11 cellular contexts compared by ENCODE assay signal in genomic region chr13:74573654-74574053, GRCh38.
DNase-seq lines count a peak whose midpoint lies in the region; TF ChIP-seq lines count a peak whose summit lies in the region.
"Had no signal": no experiment of that assay in that cellular context is flagged by ENCODE, and none has a peak within 500 bp of the region (broad histone marks: within the 10 kb centered on the region; RNA-seq: fewer than 3 reads in every experiment).

No MANE protein-coding gene starts in this region.

- H3K9me3 ChIP-seq in left ventricle myocardium inferior (replicated peaks): no peaks in the 10 kb centered on the region
- no peaks in the 10 kb centered on the region for H3K9me3 ChIP-seq in right atrium auricular region
- H3K9me3 ChIP-seq in Peyer's patch: no peaks in the 10 kb centered on the region
- no peaks in the 10 kb centered on the region for H3K9me3 ChIP-seq in tibial artery
- H3K9me3 ChIP-seq in PC-9 (ENCODE audit: insufficient read depth, low read depth): no peaks in the 10 kb centered on the region
- H3K9me3 ChIP-seq: Caco-2 had no signal

- H3K4me1 ChIP-seq in left ventricle myocardium inferior (peaks cover 35% of the 10 kb centered on the region), right atrium auricular region (peaks cover 0 to 18% of the 10 kb centered on the region in 2 donors), Peyer's patch (no peaks in the 10 kb centered on the region), tibial artery (peaks cover 0 to 19% (median 6%) of the 10 kb centered on the region in 4 donors), PC-9 (replicated peaks; ENCODE audit: insufficient read depth) (no peaks in the 10 kb centered on the region)
- H3K4me1 ChIP-seq: Caco-2 had no signal

- no peaks in the 10 kb centered on the region for H3K79me2 ChIP-seq in PC-9 (ENCODE audit: low read depth)

- H3K4me2 ChIP-seq in PC-9: no peak overlapping the region

- H3K9me2 ChIP-seq in PC-9 (ENCODE audit: insufficient read depth): no peaks in the 10 kb centered on the region

- H4K20me1 ChIP-seq in PC-9 (ENCODE audit: insufficient read depth): no peaks in the 10 kb centered on the region

- peaks cover 6% of the 10 kb centered on the region for H3K27me3 ChIP-seq in left ventricle myocardium inferior (ENCODE audit: low read depth)
- H3K27me3 ChIP-seq in right atrium auricular region: no peaks in the 10 kb centered on the region
- no peaks in the 10 kb centered on the region for H3K27me3 ChIP-seq in Peyer's patch
- H3K27me3 ChIP-seq in tibial artery: no peaks in the 10 kb centered on the region
- H3K27me3 ChIP-seq in PC-9 (ENCODE audit: insufficient read depth, low read depth): peaks cover 3% of the 10 kb centered on the region; the same call in 1 of the 2 replicates

- H3K4me3 ChIP-seq in left ventricle myocardium inferior (no peak overlapping the region), right atrium auricular region (no peak overlapping the region), cardiac fibroblast (replicated peaks in 1 of 2; ENCODE audit: low read depth in 2 of 2, low read length in 2 of 2) (no peak overlapping the region), Peyer's patch (no peak overlapping the region), tibial artery (no peak overlapping the region), PC-9 (no peak overlapping the region)

- DNase-seq in left ventricle myocardium inferior: peak; percentile 14
- no peak for DNase-seq in right atrium auricular region (ENCODE audit: low spot score)
- peak; percentile 3 for DNase-seq in M059J (ENCODE audit: low read depth)
- peak in 1 of 2 donors; percentile 15 for DNase-seq in cardiac fibroblast (ENCODE audit: low read depth in 2 of 2)
- DNase-seq in stimulated activated CD8-positive, alpha-beta memory T cell treated with anti-CD3 and anti-CD28 coated beads, Interleukin-2, amount 100 ng/mL, for 48 hours (ENCODE audit: low read depth in 2 of 2): peak; percentile 5 to 20
- DNase-seq in Peyer's patch: no peak
- no peak for DNase-seq in tibial artery
- DNase-seq in PC-9: no peak
- DNase-seq: activated effector memory CD4-positive, alpha-beta T cell treated with Interleukin-2 at 50 U/mL for 16 hours; NCI-H774 had no signal

- TF ChIP-seq POLR2A in Peyer's patch (IDR thresholded peaks at IDR 0.05): no peak

- peak; percentile 28 for TF ChIP-seq CTCF in left ventricle myocardium inferior (IDR thresholded peaks at IDR 0.05; ENCODE audit: borderline replicate concordance)
- peak in 1 of 2 donors; percentile 39 for TF ChIP-seq CTCF in right atrium auricular region (IDR thresholded peaks at IDR 0.05)
- TF ChIP-seq CTCF in cardiac fibroblast (IDR thresholded peaks at IDR 0.05; ENCODE audit: low read depth, low read length): peak; percentile 16
- TF ChIP-seq CTCF in Peyer's patch (IDR thresholded peaks at IDR 0.05): no peak
- TF ChIP-seq CTCF in tibial artery (IDR thresholded peaks at IDR 0.05): no peak
- no peak for TF ChIP-seq CTCF in PC-9 (conservative IDR thresholded peaks at IDR 0.05)

- CTCF ChIA-PET in PC-9 (lab: Charles Lee): no interaction called here

- H2AFZ ChIP-seq in PC-9: no peak overlapping the region

- H3K27ac ChIP-seq in left ventricle myocardium inferior (replicated peaks) (no peak overlapping the region), right atrium auricular region (no peak overlapping the region), Peyer's patch (no peak overlapping the region), tibial artery (no peak overlapping the region), PC-9 (no peak overlapping the region)

- POLR2A ChIA-PET in PC-9 (lab: Charles Lee; ENCODE audit: unreplicated experiment): no interaction called here

- intact Hi-C loops in left ventricle myocardium inferior (cut with micrococcal nuclease): no loop called here
- intact Hi-C loops in tibial artery (cut with DNase I; ENCODE audit: low total_unique reads): no loop called here
- intact Hi-C loops in PC-9 (cut with micrococcal nuclease; ENCODE audit: unreplicated experiment): no loop called here

- no TSS peak for BruUV-seq in PC-9 (replicated peaks; lab: Mats Ljungman, UMichigan)

- H3F3A ChIP-seq in PC-9 (ENCODE audit: insufficient read depth, low read depth): no peaks in the 10 kb centered on the region

- no peaks in the 10 kb centered on the region for H3K36me3 ChIP-seq in left ventricle myocardium inferior
- no peaks in the 10 kb centered on the region for H3K36me3 ChIP-seq in right atrium auricular region
- H3K36me3 ChIP-seq in Peyer's patch: no peaks in the 10 kb centered on the region
- H3K36me3 ChIP-seq in tibial artery: no peaks in the 10 kb centered on the region
- H3K36me3 ChIP-seq in PC-9 (ENCODE audit: low read depth): no peaks in the 10 kb centered on the region

Comparison
In these comparisons a context has a peak if more than half of its experiments do, and no peak if none do; other contexts are left out.
1. DNase-seq: peak in left ventricle myocardium inferior (single experiment), M059J (single experiment) and stimulated activated CD8-positive, alpha-beta memory T cell treated with anti-CD3 and anti-CD28 coated beads, Interleukin-2, amount 100 ng/mL, for 48 hours (2 of 2); none in right atrium auricular region (single experiment), Peyer's patch (0 of 3), tibial artery (0 of 2) and PC-9 (0 of 2).
2. CTCF ChIP-seq: peak in left ventricle myocardium inferior (single experiment) and cardiac fibroblast (single experiment); none in Peyer's patch (0 of 6), tibial artery (0 of 2) and PC-9 (single experiment).